ENCODE assay signal across 27 cellular contexts in genomic region chr11:104614117-104614716, GRCh38.
"Had no signal": no experiment of that assay in that cellular context is flagged by ENCODE, and none has a peak within 500 bp of the region (broad histone marks: within the 10 kb centered on the region; RNA-seq: fewer than 3 reads in every experiment).

No MANE protein-coding gene starts in this region.

- ATAC-seq: K562 had no signal

- H3K9me3 Mint-ChIP-seq: activated T-cell treated with anti-CD3 and anti-CD28 coated beads, Interleukin-2, amount 50 U/mL, for 4 hours had no signal

- H3K4me3 Mint-ChIP-seq: activated CD4-positive, alpha-beta T cell treated with anti-CD3 and anti-CD28 coated beads, Interleukin-2, amount 10 ng/mL, durations not matched to agents 7 days and 5 days; activated naive CD8-positive, alpha-beta T cell treated with anti-CD3 and anti-CD28 coated beads, Interleukin-2, amount 10 ng/mL, durations not matched to agents 7 days and 5 days; activated T-cell treated with anti-CD3 and anti-CD28 coated beads, Interleukin-2, amount 50 U/mL, for 4 hours; brain had no signal

- H3K27me3 ChIP-seq: adrenal gland had no signal

- H3K27ac Mint-ChIP-seq: activated CD4-positive, alpha-beta T cell treated with anti-CD3 and anti-CD28 coated beads, Interleukin-2, amount 10 ng/mL, durations not matched to agents 7 days and 5 days; activated naive CD8-positive, alpha-beta T cell treated with anti-CD3 and anti-CD28 coated beads, Interleukin-2, amount 10 ng/mL, durations not matched to agents 7 days and 5 days; brain had no signal

- H3K27me3 Mint-ChIP-seq: activated CD4-positive, alpha-beta T cell treated with anti-CD3 and anti-CD28 coated beads, Interleukin-2, amount 10 ng/mL, durations not matched to agents 7 days and 5 days; activated naive CD8-positive, alpha-beta T cell treated with anti-CD3 and anti-CD28 coated beads, Interleukin-2, amount 10 ng/mL, durations not matched to agents 7 days and 5 days had no signal

- H3K27ac ChIP-seq: adrenal gland had no signal

- H3K9me3 ChIP-seq: adrenal gland had no signal

- H3K4me3 ChIP-seq: adrenal gland, K562 had no signal

- H3K36me3 Mint-ChIP-seq: brain had no signal

- H3K36me3 ChIP-seq: adrenal gland had no signal

- DNase-seq: activated CD4-positive, alpha-beta T cell treated with anti-CD3 and anti-CD28 coated beads for 1 hour; activated CD4-positive, alpha-beta T cell treated with anti-CD3 and anti-CD28 coated beads, Interleukin-2, amount 10 ng/mL, durations not matched to agents 7 days and 5 days; activated CD4-positive, alpha-beta T cell treated with anti-CD3 and anti-CD28 coated beads, Interleukin-2, amount 50 U/mL, for 48 hours; activated CD4-positive, CD25-positive, alpha-beta regulatory T cell; activated effector memory CD4-positive, alpha-beta T cell treated with anti-CD3 and anti-CD28 coated beads, Interleukin-2, amount 50 U/mL, for 16 hours; activated naive CD4-positive, alpha-beta T cell; activated naive CD4-positive, alpha-beta T cell treated with anti-CD3 and anti-CD28 coated beads, Interleukin-2, amount 50 U/mL, for 16 hours; activated naive CD8-positive, alpha-beta T cell treated with anti-CD3 and anti-CD28 coated beads, Interleukin-2, amount 10 ng/mL, durations not matched to agents 7 days and 5 days; activated T-cell treated with anti-CD3 and anti-CD28 coated beads, Interleukin-2, amount 50 U/mL, for 4 hours; adrenal gland; central memory CD4-positive, alpha-beta T cell; NCI-H1092 treated with DMSO at 0.1 percent for 48 hours; NCI-H1417; NCI-H146; NCI-H187; NCI-H2029 treated with DMSO at 0.1 percent for 48 hours; NCI-H2107; NCI-H2171; NCI-H510A; NCI-H526; NCI-H748 treated with DMSO at 0.1 percent for 48 hours; Right ventricle myocardium superior; SW 1271; T-helper 2 cell; T-helper 9 cell had no signal
